Comparison of ENCODE assay signal across 14 cellular contexts in the genomic region with DNA sequence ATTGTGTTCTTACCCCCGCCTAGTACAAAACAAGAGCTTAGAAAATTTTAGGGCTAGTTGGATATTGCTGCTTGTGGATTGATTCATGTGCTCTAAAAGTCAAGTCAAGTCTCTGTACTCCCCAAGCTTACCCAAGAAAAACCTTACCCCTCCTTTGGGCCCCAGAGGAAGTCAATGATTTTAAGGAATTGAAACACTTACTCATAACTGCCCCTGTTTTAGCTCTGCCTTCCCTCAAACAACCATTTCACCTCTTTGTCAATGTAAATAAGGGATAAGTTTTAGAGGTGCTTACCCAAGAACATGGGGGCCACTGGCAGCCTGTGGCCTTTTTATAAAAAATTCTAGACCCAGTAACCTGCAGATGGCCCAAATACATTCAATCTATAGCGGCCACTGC.
DNase-seq lines count a peak whose midpoint lies in the region; ATAC-seq and TF ChIP-seq lines count a peak whose summit lies in the region.
"Had no signal": no experiment of that assay in that cellular context is flagged by ENCODE, and none has a peak within 500 bp of the region (broad histone marks: within the 10 kb centered on the region; RNA-seq: fewer than 3 reads in every experiment).

No MANE protein-coding gene starts in this region.

- CTCF ChIA-PET in naive thymus-derived CD4-positive, alpha-beta T cell (lab: Charles Lee) = no interaction called here

- peaks cover 0 to 35% (median 14%) of the 10 kb centered on the region in 11 donors for H3K9me3 Mint-ChIP-seq in naive thymus-derived CD4-positive, alpha-beta T cell

- peaks cover 0 to 10% (median 0%) of the 10 kb centered on the region in 3 experiments for H3K9me3 ChIP-seq in naive thymus-derived CD4-positive, alpha-beta T cell (ENCODE audit: control insufficient read depth in 2 of 3, low read length in 3 of 3)
- H3K9me3 ChIP-seq in BE2C = no peaks in the 10 kb centered on the region

- POLR2A ChIA-PET in naive thymus-derived CD4-positive, alpha-beta T cell (lab: Charles Lee) = no interaction called here

- peaks cover 0 to 4% (median 0%) of the 10 kb centered on the region in 5 donors for H3K36me3 Mint-ChIP-seq in naive thymus-derived CD4-positive, alpha-beta T cell

- no peak overlapping the region for H3K4me3 ChIP-seq in naive thymus-derived CD4-positive, alpha-beta T cell (ENCODE audit: low read length)
- no peak overlapping the region for H3K4me3 ChIP-seq in BE2C (ENCODE audit: low read depth, low read length)
- H3K4me3 ChIP-seq: thoracic aorta had no signal

- no peak overlapping the region for H3K4me3 Mint-ChIP-seq in naive thymus-derived CD4-positive, alpha-beta T cell

- H3K27ac ChIP-seq in naive thymus-derived CD4-positive, alpha-beta T cell (ENCODE audit: low read depth, low read length) = no peak overlapping the region
- H3K27ac ChIP-seq: RWPE1, thoracic aorta, VCaP had no signal

- TF ChIP-seq CTCF in BE2C (IDR thresholded peaks at IDR 0.05; ENCODE audit: low read depth, low read length) = no peak

- peaks cover 0 to 31% (median 20%) of the 10 kb centered on the region in 5 donors for H3K27me3 Mint-ChIP-seq in naive thymus-derived CD4-positive, alpha-beta T cell

- ATAC-seq in GM19023 (IDR thresholded peaks at IDR 0.05; ENCODE audit: unreplicated experiment) = peak; percentile 86
- peak; percentile 95 for ATAC-seq in HG02588 (IDR thresholded peaks at IDR 0.05; ENCODE audit: unreplicated experiment)
- peak; percentile 97 for ATAC-seq in HG03432 (IDR thresholded peaks at IDR 0.05; ENCODE audit: unreplicated experiment)
- ATAC-seq in naive thymus-derived CD4-positive, alpha-beta T cell = peak; percentile 79

- no peaks in the 10 kb centered on the region for H3K27me3 ChIP-seq in naive thymus-derived CD4-positive, alpha-beta T cell (ENCODE audit: control insufficient read depth in 2 of 2, insufficient read depth in 2 of 2, low read length in 2 of 2)
- no peaks in the 10 kb centered on the region for H3K27me3 ChIP-seq in BE2C

- H3K36me3 ChIP-seq in naive thymus-derived CD4-positive, alpha-beta T cell (ENCODE audit: control insufficient read depth in 2 of 3, insufficient read depth in 3 of 3, low read length in 3 of 3) = no peaks in the 10 kb centered on the region
- no peaks in the 10 kb centered on the region for H3K36me3 ChIP-seq in BE2C
- H3K36me3 ChIP-seq: thoracic aorta had no signal

- intact Hi-C loops in naive thymus-derived CD4-positive, alpha-beta T cell (cut with micrococcal nuclease) = no loop called here

- H3K4me1 ChIP-seq in naive thymus-derived CD4-positive, alpha-beta T cell (ENCODE audit: control insufficient read depth in 2 of 2, insufficient read depth in 2 of 2, low read length in 2 of 2) = no peaks in the 10 kb centered on the region
- H3K4me1 ChIP-seq in BE2C = no peaks in the 10 kb centered on the region

- DNase-seq in naive thymus-derived CD4-positive, alpha-beta T cell = no peak
- DNase-seq in NCI-H774 (lab: John Stamatoyannopoulos, UW) = no peak
- DNase-seq in cerebellum (ENCODE audit: low spot score) = no peak
- no peak for DNase-seq in midbrain (lab: John Stamatoyannopoulos, UW)
- no peak for DNase-seq in BE2C
- DNase-seq: activated gamma-delta T cell treated with Interleukin-2 at 50 U/mL for 16 hours; NCI-H2081; stimulated activated CD4-positive, alpha-beta T cell treated with anti-CD3 and anti-CD28 coated beads, Interleukin-2, amount 100 ng/mL, for 48 hours had no signal

- no peaks in the 10 kb centered on the region for H3K4me1 Mint-ChIP-seq in naive thymus-derived CD4-positive, alpha-beta T cell

- H3K27ac Mint-ChIP-seq in naive thymus-derived CD4-positive, alpha-beta T cell = no peak overlapping the region
